Comparison of ENCODE assay signal across 11 cellular contexts in the genomic region with DNA sequence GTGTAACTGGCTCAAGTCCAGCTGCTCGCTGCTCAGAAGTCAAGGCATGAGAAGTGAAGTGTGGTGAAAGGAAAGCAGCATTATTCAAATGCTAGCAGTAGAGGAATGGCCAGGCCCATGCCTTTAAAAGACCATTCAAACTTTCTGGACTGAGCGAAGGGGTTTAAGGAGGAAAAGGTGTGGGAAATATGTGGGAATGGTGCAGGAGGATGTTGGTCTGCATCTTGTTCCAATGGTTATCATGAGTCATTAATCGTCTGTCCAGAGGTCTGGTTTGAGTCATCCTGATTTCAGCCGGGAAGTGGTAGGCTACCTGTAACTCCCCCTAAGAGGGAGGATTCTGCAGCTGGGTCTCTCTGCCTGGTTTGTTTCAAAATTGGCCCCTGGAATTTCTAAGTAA. TPM values are rescaled to one million over a fixed set of nuclear protein-coding genes. Genes with fewer than 3 reads are reported as not detected.
A peak's percentile ranks its signal among the peaks of the same experiment; 100 is the strongest.
DNase-seq lines count a peak whose midpoint lies in the region; ATAC-seq and TF ChIP-seq lines count a peak whose summit lies in the region.
"Not testable (repeated sequence)": the region's sequence is repeated elsewhere in the genome, so short reads cannot be mapped to it uniquely, and the experiment has no call there.
"Had no signal": no experiment of that assay in that cellular context is flagged by ENCODE, and none has a peak within 500 bp of the region (broad histone marks: within the 10 kb centered on the region; RNA-seq: fewer than 3 reads in every experiment).

No MANE protein-coding gene starts in this region.

- H3K27ac ChIP-seq in HEK293 (ENCODE audit: extremely low read depth, low read depth, low read length); PC-9: not testable (repeated sequence)
- peak overlapping the region; percentile 61 for H3K27ac ChIP-seq in trophoblast cell (ENCODE audit: low read depth, low read length)

- not testable (repeated sequence) for H3K4me3 ChIP-seq in HEK293 (ENCODE audit: low read depth, low read length); PC-9; fibroblast of mammary gland (ENCODE audit: control insufficient read depth, low read depth, low read length); trophoblast cell (ENCODE audit: low read depth, low read length)

- BruUV-seq in PC-9 (replicated peaks; lab: Mats Ljungman, UMichigan), result not testable (repeated sequence)

- H2BK120ac ChIP-seq in trophoblast cell (ENCODE audit: insufficient read depth, low read length, poor library complexity), result not testable (repeated sequence)

- CTCF ChIA-PET in HEK293 (lab: Yijun Ruan, JAX), result interaction anchor here (0.9 to 2.5 kb wide), 6 partner anchors 25 to 272 kb away, joined by 3 to 13 read pairs (median 6); no protein-coding TSS in a partner anchor
- CTCF ChIA-PET in PC-9 (lab: Charles Lee), result not testable (repeated sequence)
- CTCF ChIA-PET in activated CD8-positive, alpha-beta memory T cell treated with anti-CD3 and anti-CD28 coated beads, Interleukin-2, amount 10 ng/mL, durations not matched to agents 7 days and 5 days (lab: Charles Lee), result interaction anchor here (1.2 kb wide), 1 partner anchor 28 kb away, joined by 5 read pairs; no protein-coding TSS in a partner anchor

- H3K4me1 Mint-ChIP-seq in activated CD8-positive, alpha-beta memory T cell treated with anti-CD3 and anti-CD28 coated beads, Interleukin-2, amount 10 ng/mL, durations not matched to agents 7 days and 5 days, result not testable (repeated sequence)

- ATAC-seq in activated CD8-positive, alpha-beta memory T cell treated with anti-CD3 and anti-CD28 coated beads, Interleukin-2, amount 10 ng/mL, durations not matched to agents 7 days and 5 days, result not testable (repeated sequence)

- H3K9me2 ChIP-seq in PC-9 (ENCODE audit: insufficient read depth), result not testable (repeated sequence)

- H4K8ac ChIP-seq in trophoblast cell (ENCODE audit: low read depth, low read length), result not testable (repeated sequence)

- H3K14ac ChIP-seq in trophoblast cell (ENCODE audit: low read length), result not testable (repeated sequence)

- not testable (repeated sequence) for H3K4ac ChIP-seq in trophoblast cell (ENCODE audit: low read depth, low read length)

- intact Hi-C loops in PC-9 (cut with micrococcal nuclease; ENCODE audit: unreplicated experiment), result not testable (repeated sequence)

- H3K9me3 ChIP-seq in HEK293 (ENCODE audit: control insufficient read depth, insufficient read depth, low read depth, low read length); PC-9 (ENCODE audit: insufficient read depth, low read depth); trophoblast cell (ENCODE audit: insufficient read depth, low read depth, low read length): not testable (repeated sequence)

- not testable (repeated sequence) for TF ChIP-seq CTCF in HEK293 (tag by site-specific recombination; IDR thresholded peaks at IDR 0.05); PC-9 (conservative IDR thresholded peaks at IDR 0.05); fibroblast of mammary gland (conservative IDR thresholded peaks at IDR 0.05; ENCODE audit: control insufficient read depth, insufficient read depth, low read depth, low read length)

- not testable (repeated sequence) for H2AFZ ChIP-seq in PC-9; trophoblast cell (ENCODE audit: insufficient read depth, low read length, poor library complexity)

- peak; percentile 19 for DNase-seq in Caki2 (ENCODE audit: low read depth)
- peak in 1 of 2 experiments; percentile 63 for DNase-seq in PC-9
- DNase-seq in activated CD8-positive, alpha-beta memory T cell treated with anti-CD3 and anti-CD28 coated beads, Interleukin-2, amount 10 ng/mL, durations not matched to agents 7 days and 5 days, result peak; percentile 11
- DNase-seq in fibroblast of mammary gland (ENCODE audit: low read depth), result peak; percentile 36
- DNase-seq in iris pigment epithelial cell (ENCODE audit: low read depth), result peak; percentile 19
- DNase-seq in trophoblast cell, result not testable (repeated sequence)

- not testable (repeated sequence) for H4K12ac ChIP-seq in trophoblast cell (ENCODE audit: low read depth, low read length)

- POLR2A ChIA-PET in HEK293 (lab: Yijun Ruan, JAX), result interaction anchor here (0.6 kb wide), 1 partner anchor 141 kb away, joined by 5 read pairs; no protein-coding TSS in a partner anchor
- POLR2A ChIA-PET in PC-9 (lab: Charles Lee; ENCODE audit: unreplicated experiment), result not testable (repeated sequence)

- H2AK5ac ChIP-seq in trophoblast cell (ENCODE audit: low read length), result not testable (repeated sequence)

- H3K4me1 ChIP-seq in HEK293 (ENCODE audit: control insufficient read depth, insufficient read depth, low read length), result not testable (repeated sequence)
- H3K4me1 ChIP-seq in PC-9 (replicated peaks; ENCODE audit: insufficient read depth), result peaks cover 15% of the 10 kb centered on the region; the same call in 1 of the 2 replicates
- peaks cover 9 to 18% of the 10 kb centered on the region in 2 experiments for H3K4me1 ChIP-seq in trophoblast cell (ENCODE audit: control insufficient read depth in 1 of 2, insufficient read depth in 2 of 2, low read length in 2 of 2)

- in situ Hi-C loops in Caki2 (cut with HindIII; ENCODE audit: low pct_unique_long_range_greater_than_20kb, low sequenced_read_pairs), result not testable (repeated sequence)

- peaks cover 67% of the 10 kb centered on the region for H3K27me3 Mint-ChIP-seq in activated CD8-positive, alpha-beta memory T cell treated with anti-CD3 and anti-CD28 coated beads, Interleukin-2, amount 10 ng/mL, durations not matched to agents 7 days and 5 days

- not testable (repeated sequence) for H3K79me1 ChIP-seq in trophoblast cell (ENCODE audit: low read length)

- H3K4me2 ChIP-seq in PC-9, result peak overlapping the region; percentile 31
- not testable (repeated sequence) for H3K4me2 ChIP-seq in trophoblast cell (ENCODE audit: low read length)

- H3K4me3 Mint-ChIP-seq in activated CD8-positive, alpha-beta memory T cell treated with anti-CD3 and anti-CD28 coated beads, Interleukin-2, amount 10 ng/mL, durations not matched to agents 7 days and 5 days, result not testable (repeated sequence)

- H4K20me1 ChIP-seq in PC-9 (ENCODE audit: insufficient read depth), result not testable (repeated sequence)

- not testable (repeated sequence) for H4K91ac ChIP-seq in trophoblast cell (ENCODE audit: low read depth, low read length)

- H3K23ac ChIP-seq in trophoblast cell (ENCODE audit: low read length), result not testable (repeated sequence)

- H2BK12ac ChIP-seq in trophoblast cell (ENCODE audit: low read length), result not testable (repeated sequence)

- H3K27ac Mint-ChIP-seq in activated CD8-positive, alpha-beta memory T cell treated with anti-CD3 and anti-CD28 coated beads, Interleukin-2, amount 10 ng/mL, durations not matched to agents 7 days and 5 days, result not testable (repeated sequence)

- H3F3A ChIP-seq in PC-9 (ENCODE audit: insufficient read depth, low read depth), result peaks cover 16% of the 10 kb centered on the region

- not testable (repeated sequence) for H3K9ac ChIP-seq in trophoblast cell (ENCODE audit: low read length)

- H3K9me3 Mint-ChIP-seq in activated CD8-positive, alpha-beta memory T cell treated with anti-CD3 and anti-CD28 coated beads, Interleukin-2, amount 10 ng/mL, durations not matched to agents 7 days and 5 days (ENCODE audit: low read depth), result not testable (repeated sequence)

- not testable (repeated sequence) for H3K36me3 ChIP-seq in HEK293 (ENCODE audit: control insufficient read depth in 2 of 2, insufficient read depth in 1 of 2, low read length in 2 of 2); PC-9 (ENCODE audit: low read depth); trophoblast cell (ENCODE audit: control insufficient read depth in 1 of 2, insufficient read depth in 2 of 2, low read length in 2 of 2)

- not testable (repeated sequence) for H3K36me3 Mint-ChIP-seq in activated CD8-positive, alpha-beta memory T cell treated with anti-CD3 and anti-CD28 coated beads, Interleukin-2, amount 10 ng/mL, durations not matched to agents 7 days and 5 days

- not testable (repeated sequence) for H2BK5ac ChIP-seq in trophoblast cell (ENCODE audit: low read depth, low read length, poor library complexity)

- H3K79me2 ChIP-seq in PC-9 (ENCODE audit: low read depth); trophoblast cell (ENCODE audit: control insufficient read depth, insufficient read depth, low read length, poor library complexity): not testable (repeated sequence)

- not testable (repeated sequence) for H3K18ac ChIP-seq in trophoblast cell (ENCODE audit: low read length)

- peaks cover 43% of the 10 kb centered on the region for H3K27me3 ChIP-seq in PC-9 (ENCODE audit: insufficient read depth, low read depth)
- H3K27me3 ChIP-seq in trophoblast cell (ENCODE audit: insufficient read depth, low read length), result not testable (repeated sequence)

- no CpG with 5 or more reads among the region's 4 CpGs for WGBS in trophoblast cell (ENCODE audit: extremely low coverage, insufficient coverage, insufficient read length)

TF ChIP-seq in HEK293, 187 proteins besides CTCF, POLR2A, EP300 and RAD21:
- peak; percentile 32; the same call in 1 of the 2 replicates for TF ChIP-seq ZNF335 (tag by site-specific recombination; conservative IDR thresholded peaks at IDR 0.05)
- 0 out of 2 replicates have a peak, but pooled peaks have one; percentile 15 for TF ChIP-seq ZNF366 (tag by site-specific recombination; conservative IDR thresholded peaks at IDR 0.05)
- peak; percentile 63; the same call in 1 of the 2 replicates for TF ChIP-seq SCRT2 (tag by site-specific recombination; IDR thresholded peaks at IDR 0.05)

RNA-seq across cellular contexts. Expression of a gene that starts 5.2 kb away (rescaled TPM):
- total RNA-seq in Caki2 (2014; rRNA removed; shearing (Covaris generic); ENCODE audit: low replicate concordance), result not detected in 2 replicates
- not detected in 2 replicates for total RNA-seq in PC-9 (2021)
- total RNA-seq in activated CD8-positive, alpha-beta memory T cell treated with anti-CD3 and anti-CD28 coated beads, Interleukin-2, amount 10 ng/mL, durations not matched to agents 7 days and 5 days, result not detected
- 0.12 and 0.14 TPM in 2 replicates for polyA plus RNA-seq in trophoblast cell (2013)
- total RNA-seq: GM12878, H7, IMR-90 had no signal
- polyA plus RNA-seq: GM12878, IMR-90, SK-N-SH had no signal

RNA-seq across cellular contexts. Expression of a gene that starts 50.6 kb away (rescaled TPM):
- total RNA-seq in Caki2 (2014; rRNA removed; shearing (Covaris generic); ENCODE audit: low replicate concordance), result not detected in 2 replicates
- 1.2 and 3.0 TPM in 2 replicates for total RNA-seq in PC-9 (2021)
- total RNA-seq in activated CD8-positive, alpha-beta memory T cell treated with anti-CD3 and anti-CD28 coated beads, Interleukin-2, amount 10 ng/mL, durations not matched to agents 7 days and 5 days, result 1 to 10 TPM; 3.9 to 5.7 TPM
- polyA plus RNA-seq in trophoblast cell (2013), result 10.3 and 11.1 TPM in 2 replicates
